In the genomic region with DNA sequence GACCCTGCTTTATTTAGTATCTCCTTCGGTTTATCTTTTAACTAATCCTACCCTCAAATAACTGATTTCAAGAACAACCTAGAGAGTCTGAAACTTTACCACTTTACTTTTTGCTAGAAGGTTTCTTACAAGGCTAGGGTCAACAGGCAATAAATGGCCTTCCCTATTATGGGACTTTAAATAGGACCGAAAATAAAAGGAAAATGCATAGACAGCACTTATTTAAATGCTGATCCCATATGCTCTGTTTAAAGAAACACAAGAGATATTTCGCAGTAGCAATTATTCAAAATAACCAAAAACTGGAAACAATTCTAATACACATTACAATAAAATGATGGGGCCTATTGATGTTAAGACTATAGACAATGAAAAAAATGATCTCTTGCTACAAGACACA, we compare ENCODE assay signal across 39 cellular contexts.
"Had no signal": no experiment of that assay in that cellular context is flagged by ENCODE, and none has a peak within 500 bp of the region (broad histone marks: within the 10 kb centered on the region; RNA-seq: fewer than 3 reads in every experiment).

No MANE protein-coding gene starts in this region.

- H3K27me3 ChIP-seq: adrenal gland, ascending aorta, body of pancreas, brain microvascular endothelial cell, breast epithelium, cardiac muscle cell had no signal

- H3K4me3 ChIP-seq: adrenal gland, ascending aorta, body of pancreas, breast epithelium, cardiac muscle cell had no signal

- H3K27ac Mint-ChIP-seq: activated naive CD4-positive, alpha-beta T cell treated with anti-CD3 and anti-CD28 coated beads for 36 hours; activated naive CD4-positive, alpha-beta T cell treated with anti-CD3 and anti-CD28 coated beads, Interleukin-2, amount 10 ng/mL, durations not matched to agents 7 days and 5 days; activated naive CD4-positive, alpha-beta T cell treated with anti-CD3 and anti-CD28 coated beads, Interleukin-2, amount 50 U/mL, for 24 hours; activated naive CD4-positive, alpha-beta T cell treated with anti-CD3 and anti-CD28 coated beads, Interleukin-2, amount 50 U/mL, for 72 hours; activated naive CD8-positive, alpha-beta T cell; activated naive CD8-positive, alpha-beta T cell treated with anti-CD3 and anti-CD28 coated beads for 36 hours; activated naive CD8-positive, alpha-beta T cell treated with anti-CD3 and anti-CD28 coated beads, Interleukin-2, amount 10 ng/mL, durations not matched to agents 7 days and 5 days; activated naive CD8-positive, alpha-beta T cell treated with anti-CD3 and anti-CD28 coated beads, Interleukin-2, amount 50 U/mL, for 24 hours; activated T-cell treated with anti-CD3 and anti-CD28 coated beads, Interleukin-2, amount 50 U/mL, for 24 hours; activated T-cell treated with anti-CD3 and anti-CD28 coated beads, Interleukin-2, amount 50 U/mL, for 72 hours; activated T-helper 1 cell treated with anti-CD3 and anti-CD28 coated beads, Interleukin-12 subunit alpha, Interleukin-12 subunit beta, Interleukin-2, Interleukin-4 antibody, amounts not matched to agents 30 ng/mL and 10 ng/mL and 1 ng/mL, durations not matched to agents 14 hours and 24 hours and 36 hours; activated T-helper 17 cell treated with anti-CD3 and anti-CD28 coated beads, Interleukin-2, amount 50 U/mL, for 72 hours; activated T-helper 2 cell treated with anti-CD3 and anti-CD28 coated beads, Interferon-gamma antibody, Interleukin-2, Interleukin-4, amounts not matched to agents 10 μg/mL and 5 μg/mL and 100 μg/mL, durations not matched to agents 14 hours and 24 hours and 36 hours; brain had no signal

- H3K4me1 ChIP-seq: adrenal gland, ascending aorta, body of pancreas, breast epithelium had no signal

- H3K9me3 Mint-ChIP-seq: activated naive CD4-positive, alpha-beta T cell treated with anti-CD3 and anti-CD28 coated beads for 36 hours; activated naive CD4-positive, alpha-beta T cell treated with anti-CD3 and anti-CD28 coated beads, Interleukin-2, amount 10 ng/mL, durations not matched to agents 7 days and 5 days; activated naive CD4-positive, alpha-beta T cell treated with anti-CD3 and anti-CD28 coated beads, Interleukin-2, amount 50 U/mL, for 24 hours; activated naive CD4-positive, alpha-beta T cell treated with anti-CD3 and anti-CD28 coated beads, Interleukin-2, amount 50 U/mL, for 72 hours; activated naive CD8-positive, alpha-beta T cell treated with anti-CD3 and anti-CD28 coated beads for 36 hours; activated naive CD8-positive, alpha-beta T cell treated with anti-CD3 and anti-CD28 coated beads, Interleukin-2, amount 10 ng/mL, durations not matched to agents 7 days and 5 days; activated naive CD8-positive, alpha-beta T cell treated with anti-CD3 and anti-CD28 coated beads, Interleukin-2, amount 50 U/mL, for 24 hours; activated T-cell treated with anti-CD3 and anti-CD28 coated beads, Interleukin-2, amount 50 U/mL, for 24 hours; activated T-cell treated with anti-CD3 and anti-CD28 coated beads, Interleukin-2, amount 50 U/mL, for 4 hours; activated T-cell treated with anti-CD3 and anti-CD28 coated beads, Interleukin-2, amount 50 U/mL, for 72 hours; activated T-helper 1 cell treated with anti-CD3 and anti-CD28 coated beads, Interleukin-12 subunit alpha, Interleukin-12 subunit beta, Interleukin-2, Interleukin-4 antibody, amounts not matched to agents 30 ng/mL and 10 ng/mL and 1 ng/mL, durations not matched to agents 14 hours and 24 hours and 36 hours; activated T-helper 17 cell treated with anti-CD3 and anti-CD28 coated beads, Interleukin-2, amount 50 U/mL, for 72 hours; activated T-helper 2 cell treated with anti-CD3 and anti-CD28 coated beads, Interferon-gamma antibody, Interleukin-2, Interleukin-4, amounts not matched to agents 10 μg/mL and 5 μg/mL and 100 μg/mL, durations not matched to agents 14 hours and 24 hours and 36 hours; brain; central memory CD8-positive, alpha-beta T cell had no signal

- FAIRE-seq: astrocyte, bronchial epithelial cell had no signal

- H3K4me3 Mint-ChIP-seq: activated naive CD4-positive, alpha-beta T cell treated with anti-CD3 and anti-CD28 coated beads for 36 hours; activated naive CD4-positive, alpha-beta T cell treated with anti-CD3 and anti-CD28 coated beads, Interleukin-2, amount 10 ng/mL, durations not matched to agents 7 days and 5 days; activated naive CD4-positive, alpha-beta T cell treated with anti-CD3 and anti-CD28 coated beads, Interleukin-2, amount 50 U/mL, for 24 hours; activated naive CD8-positive, alpha-beta T cell; activated naive CD8-positive, alpha-beta T cell treated with anti-CD3 and anti-CD28 coated beads for 36 hours; activated naive CD8-positive, alpha-beta T cell treated with anti-CD3 and anti-CD28 coated beads, Interleukin-2, amount 10 ng/mL, durations not matched to agents 7 days and 5 days; activated naive CD8-positive, alpha-beta T cell treated with anti-CD3 and anti-CD28 coated beads, Interleukin-2, amount 50 U/mL, for 24 hours; activated T-cell treated with anti-CD3 and anti-CD28 coated beads, Interleukin-2, amount 50 U/mL, for 24 hours; activated T-cell treated with anti-CD3 and anti-CD28 coated beads, Interleukin-2, amount 50 U/mL, for 4 hours; activated T-cell treated with anti-CD3 and anti-CD28 coated beads, Interleukin-2, amount 50 U/mL, for 72 hours; activated T-helper 1 cell treated with anti-CD3 and anti-CD28 coated beads, Interleukin-12 subunit alpha, Interleukin-12 subunit beta, Interleukin-2, Interleukin-4 antibody, amounts not matched to agents 30 ng/mL and 10 ng/mL and 1 ng/mL, durations not matched to agents 14 hours and 24 hours and 36 hours; activated T-helper 17 cell treated with anti-CD3 and anti-CD28 coated beads, Interleukin-2, amount 50 U/mL, for 72 hours; brain; central memory CD8-positive, alpha-beta T cell had no signal

- H3K27me3 Mint-ChIP-seq: activated naive CD4-positive, alpha-beta T cell treated with anti-CD3 and anti-CD28 coated beads, Interleukin-2, amount 10 ng/mL, durations not matched to agents 7 days and 5 days; activated naive CD4-positive, alpha-beta T cell treated with anti-CD3 and anti-CD28 coated beads, Interleukin-2, amount 50 U/mL, for 24 hours; activated naive CD8-positive, alpha-beta T cell; activated naive CD8-positive, alpha-beta T cell treated with anti-CD3 and anti-CD28 coated beads for 36 hours; activated naive CD8-positive, alpha-beta T cell treated with anti-CD3 and anti-CD28 coated beads, Interleukin-2, amount 10 ng/mL, durations not matched to agents 7 days and 5 days; activated naive CD8-positive, alpha-beta T cell treated with anti-CD3 and anti-CD28 coated beads, Interleukin-2, amount 50 U/mL, for 24 hours; activated T-cell treated with anti-CD3 and anti-CD28 coated beads, Interleukin-2, amount 50 U/mL, for 24 hours; activated T-helper 17 cell treated with anti-CD3 and anti-CD28 coated beads, Interleukin-2, amount 50 U/mL, for 72 hours; brain; central memory CD8-positive, alpha-beta T cell had no signal

- DNase-seq: activated effector memory CD4-positive, alpha-beta T cell treated with Interleukin-2 at 50 U/mL for 16 hours; activated gamma-delta T cell; activated gamma-delta T cell treated with Interleukin-2 at 50 U/mL for 16 hours; activated naive CD4-positive, alpha-beta T cell; activated naive CD4-positive, alpha-beta T cell treated with anti-CD3 and anti-CD28 coated beads for 36 hours; activated naive CD4-positive, alpha-beta T cell treated with anti-CD3 and anti-CD28 coated beads, Interleukin-2, amount 10 ng/mL, durations not matched to agents 7 days and 5 days; activated naive CD4-positive, alpha-beta T cell treated with anti-CD3 and anti-CD28 coated beads, Interleukin-2, amount 50 U/mL, for 16 hours; activated naive CD4-positive, alpha-beta T cell treated with Interleukin-2 at 50 U/mL for 16 hours; activated naive CD8-positive, alpha-beta T cell treated with anti-CD3 and anti-CD28 coated beads for 36 hours; activated naive CD8-positive, alpha-beta T cell treated with anti-CD3 and anti-CD28 coated beads, Interleukin-2, amount 10 ng/mL, durations not matched to agents 7 days and 5 days; activated naive CD8-positive, alpha-beta T cell treated with anti-CD3 and anti-CD28 coated beads, Interleukin-2, amount 50 U/mL, for 24 hours; activated T-cell treated with anti-CD3 and anti-CD28 coated beads, Interleukin-2, amount 50 U/mL, for 1 hour; activated T-cell treated with anti-CD3 and anti-CD28 coated beads, Interleukin-2, amount 50 U/mL, for 24 hours; activated T-cell treated with anti-CD3 and anti-CD28 coated beads, Interleukin-2, amount 50 U/mL, for 4 hours; activated T-cell treated with anti-CD3 and anti-CD28 coated beads, Interleukin-2, amount 50 U/mL, for 48 hours; activated T-cell treated with anti-CD3 and anti-CD28 coated beads, Interleukin-2, amount 50 U/mL, for 72 hours; adrenal gland; amniotic stem cell; amygdala; anterior cingulate cortex; aorta; body of pancreas; brain microvascular endothelial cell; caudate nucleus; central memory CD4-positive, alpha-beta T cell; cerebellar nuclear complex had no signal

- H3K4me1 Mint-ChIP-seq: activated naive CD4-positive, alpha-beta T cell treated with anti-CD3 and anti-CD28 coated beads, Interleukin-2, amount 10 ng/mL, durations not matched to agents 7 days and 5 days; activated naive CD4-positive, alpha-beta T cell treated with anti-CD3 and anti-CD28 coated beads, Interleukin-2, amount 50 U/mL, for 24 hours; activated naive CD8-positive, alpha-beta T cell treated with anti-CD3 and anti-CD28 coated beads for 36 hours; activated naive CD8-positive, alpha-beta T cell treated with anti-CD3 and anti-CD28 coated beads, Interleukin-2, amount 10 ng/mL, durations not matched to agents 7 days and 5 days; activated naive CD8-positive, alpha-beta T cell treated with anti-CD3 and anti-CD28 coated beads, Interleukin-2, amount 50 U/mL, for 24 hours; activated T-helper 17 cell treated with anti-CD3 and anti-CD28 coated beads, Interleukin-2, amount 50 U/mL, for 72 hours; central memory CD8-positive, alpha-beta T cell had no signal

- H3K9me3 ChIP-seq: adrenal gland, ascending aorta, body of pancreas, breast epithelium had no signal

- ATAC-seq: activated naive CD4-positive, alpha-beta T cell treated with anti-CD3 and anti-CD28 coated beads, Interleukin-2, amount 50 U/mL, for 72 hours; activated naive CD8-positive, alpha-beta T cell treated with anti-CD3 and anti-CD28 coated beads, Interleukin-2, amount 50 U/mL, for 24 hours; activated T-cell treated with anti-CD3 and anti-CD28 coated beads, Interleukin-2, amount 50 U/mL, for 4 hours; activated T-cell treated with anti-CD3 and anti-CD28 coated beads, Interleukin-2, amount 50 U/mL, for 72 hours; activated T-helper 17 cell treated with anti-CD3 and anti-CD28 coated beads, Interleukin-2, amount 50 U/mL, for 72 hours; body of pancreas had no signal

- H3K36me3 ChIP-seq: breast epithelium had no signal

- H3K27ac ChIP-seq: adrenal gland, ascending aorta, body of pancreas, brain microvascular endothelial cell, breast epithelium, cardiac muscle cell had no signal
